In the genomic region with DNA sequence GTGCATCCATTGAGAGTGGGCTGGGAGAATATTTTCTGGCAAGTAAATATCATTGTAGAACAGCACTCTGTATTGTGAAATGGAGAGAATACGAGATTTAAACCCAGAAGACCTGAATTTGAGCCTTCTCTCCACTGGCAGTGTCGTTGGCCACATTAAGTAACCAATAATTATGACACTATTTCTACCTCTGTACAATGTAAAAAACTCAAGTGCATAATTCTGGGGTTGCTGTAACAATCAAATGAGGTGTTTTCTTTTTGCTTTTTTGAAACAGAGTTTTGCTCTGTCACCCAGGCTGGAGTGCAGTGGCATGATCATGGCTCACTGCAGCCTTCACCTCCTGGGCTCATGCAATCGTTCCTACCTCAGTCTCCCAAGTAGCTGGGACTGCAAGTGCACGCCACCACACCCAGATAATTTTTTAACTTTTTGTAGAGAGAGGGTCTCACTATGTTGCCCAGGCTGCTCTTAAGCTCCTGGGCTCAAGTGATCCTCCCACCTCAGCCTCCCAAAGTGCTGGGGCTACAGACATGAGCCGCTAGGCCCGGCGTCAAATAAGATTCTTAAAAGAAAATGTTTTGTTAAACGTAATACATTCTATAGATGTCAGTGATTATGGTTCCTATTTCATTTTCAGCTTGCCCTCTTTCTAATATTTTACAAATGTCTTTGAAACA, we compare ENCODE assay signal across 18 cellular contexts. TPM values are rescaled to one million over a fixed set of nuclear protein-coding genes. Genes with fewer than 3 reads are reported as not detected.
DNase-seq lines count a peak whose midpoint lies in the region; ATAC-seq and TF ChIP-seq lines count a peak whose summit lies in the region.
"Had no signal": no experiment of that assay in that cellular context is flagged by ENCODE, and none has a peak within 500 bp of the region (broad histone marks: within the 10 kb centered on the region; RNA-seq: fewer than 3 reads in every experiment).

No MANE protein-coding gene starts in this region.

- no peak overlapping the region for H2AK5ac ChIP-seq in mesenchymal stem cell (ENCODE audit: low read length, severe bottlenecking)

- ATAC-seq in HG03139 (IDR thresholded peaks at IDR 0.05; ENCODE audit: unreplicated experiment) (no peak), HG02610 (IDR thresholded peaks at IDR 0.05; ENCODE audit: unreplicated experiment) (no peak), gastroesophageal sphincter (no peak)

- DNase-seq in NCI-H2227 treated with DMSO at 0.1 percent for 48 hours (lab: John Stamatoyannopoulos, UW), result peak; percentile 70
- DNase-seq in fibroblast of peridontal ligament (ENCODE audit: extremely low read depth), result peak; percentile 24
- DNase-seq in mesenchymal stem cell, result no peak
- DNase-seq in retina, result no peak
- DNase-seq: C1 segment of cervical spinal cord; Calu3; CD4-positive, alpha-beta memory T cell; COR-L47; DMS53; DMS79 treated with DMSO at 0.1 percent for 48 hours; GF-D8; GM23248; H7; HCEC 1CT had no signal

- H3K4me2 ChIP-seq in mesenchymal stem cell (ENCODE audit: low read length, poor library complexity, severe bottlenecking), result no peak overlapping the region

- H3K9ac ChIP-seq in mesenchymal stem cell (ENCODE audit: low read length), result no peak overlapping the region
- H3K9ac ChIP-seq: GM23248 had no signal

- no peak for TF ChIP-seq POLR2A in gastroesophageal sphincter (IDR thresholded peaks at IDR 0.05)

- no peak for TF ChIP-seq CTCF in HEK293 (tag by site-specific recombination; IDR thresholded peaks at IDR 0.05)
- TF ChIP-seq CTCF in gastroesophageal sphincter (IDR thresholded peaks at IDR 0.05), result no peak

- 94% methylated on average over 3 of the region's 8 CpGs for WGBS in mesenchymal stem cell
- WGBS in gastroesophageal sphincter (ENCODE audit: low coverage in 1 of 2), 2 donors, result 92 to 99% methylated on average over 6 of the region's 8 CpGs

- no peak overlapping the region for H3K18ac ChIP-seq in mesenchymal stem cell (ENCODE audit: low read depth in 1 of 2, low read length in 2 of 2)

- TF ChIP-seq EP300 in gastroesophageal sphincter (IDR thresholded peaks at IDR 0.05), result no peak

- H3K27ac ChIP-seq in HEK293 (ENCODE audit: extremely low read depth, low read depth, low read length) (no peak overlapping the region), mesenchymal stem cell (ENCODE audit: low read length, poor library complexity, severe bottlenecking) (no peak overlapping the region), gastroesophageal sphincter (no peak overlapping the region)
- H3K27ac ChIP-seq: GM23248 had no signal

- H3K27me3 ChIP-seq in mesenchymal stem cell (ENCODE audit: control insufficient read depth in 1 of 2, insufficient read depth in 1 of 2, low read length in 2 of 2) (peaks cover 0 to 11% of the 10 kb centered on the region in 2 experiments), gastroesophageal sphincter (no peaks in the 10 kb centered on the region)

- H3K4me3 ChIP-seq in HEK293 (ENCODE audit: low read depth, low read length) (no peak overlapping the region), mesenchymal stem cell (ENCODE audit: insufficient read depth in 1 of 2, low read depth in 1 of 2, low read length in 2 of 2) (no peak overlapping the region), gastroesophageal sphincter (no peak overlapping the region)
- H3K4me3 ChIP-seq: GM23248 had no signal

- CTCF ChIA-PET in HEK293 (lab: Yijun Ruan, JAX), result interaction anchor here (1.0 kb wide), 1 partner anchor 17 kb away, joined by 4 read pairs; no protein-coding TSS in a partner anchor

- no peak overlapping the region for H2BK120ac ChIP-seq in mesenchymal stem cell (ENCODE audit: low read depth, low read length)

- H3K9me3 ChIP-seq in HEK293 (ENCODE audit: control insufficient read depth, insufficient read depth, low read depth, low read length) (no peaks in the 10 kb centered on the region), mesenchymal stem cell (ENCODE audit: control insufficient read depth, low read length) (no peaks in the 10 kb centered on the region), gastroesophageal sphincter (no peaks in the 10 kb centered on the region)

- no peaks in the 10 kb centered on the region; the same call in 1 of the 2 replicates for H3K4me1 ChIP-seq in HEK293 (ENCODE audit: control insufficient read depth, insufficient read depth, low read length)
- H3K4me1 ChIP-seq in mesenchymal stem cell (ENCODE audit: control insufficient read depth, insufficient read depth, low read depth, low read length), result peaks cover 3% of the 10 kb centered on the region
- no peaks in the 10 kb centered on the region for H3K4me1 ChIP-seq in gastroesophageal sphincter

- no peaks in the 10 kb centered on the region for H3K79me1 ChIP-seq in mesenchymal stem cell (replicated peaks; ENCODE audit: low read length, poor library complexity, severe bottlenecking)

- H3K23ac ChIP-seq in mesenchymal stem cell (ENCODE audit: low read length in 2 of 2), result no peak overlapping the region

- no peak overlapping the region for H2BK5ac ChIP-seq in mesenchymal stem cell (ENCODE audit: low read depth, low read length, poor library complexity, severe bottlenecking)

- no peak overlapping the region for H2AFZ ChIP-seq in mesenchymal stem cell (ENCODE audit: low read depth, low read length)
- H2AFZ ChIP-seq: GM23248 had no signal

- no peak overlapping the region for H3K4ac ChIP-seq in mesenchymal stem cell (ENCODE audit: low read depth in 1 of 2, low read length in 2 of 2)

- H2BK15ac ChIP-seq in mesenchymal stem cell (ENCODE audit: low read depth, poor library complexity, severe bottlenecking), result peak overlapping the region; percentile 46

- no peak overlapping the region for H3K14ac ChIP-seq in mesenchymal stem cell (ENCODE audit: low read length in 2 of 2)

- no peak overlapping the region for H4K91ac ChIP-seq in mesenchymal stem cell (ENCODE audit: low read length)

- H3K36me3 ChIP-seq in HEK293 (ENCODE audit: control insufficient read depth in 2 of 2, insufficient read depth in 1 of 2, low read length in 2 of 2) (no peaks in the 10 kb centered on the region), mesenchymal stem cell (ENCODE audit: control insufficient read depth in 1 of 2, insufficient read depth in 2 of 2, low read depth in 1 of 2, low read length in 2 of 2) (no peaks in the 10 kb centered on the region), gastroesophageal sphincter (no peaks in the 10 kb centered on the region)

- POLR2A ChIA-PET in HEK293 (lab: Yijun Ruan, JAX), result no interaction called here

- H2BK12ac ChIP-seq in mesenchymal stem cell (ENCODE audit: low read length in 2 of 2), result no peak overlapping the region

- no peak overlapping the region for H4K8ac ChIP-seq in mesenchymal stem cell (ENCODE audit: low read length)

TF ChIP-seq in HEK293, 187 proteins besides CTCF, POLR2A, EP300 and RAD21:
- TF ChIP-seq PRDM6 (tag by site-specific recombination; IDR thresholded peaks at IDR 0.05), result peak; percentile 48; the same call in 1 of the 2 replicates
- 0 out of 2 replicates have a peak, but pooled peaks have one; percentile 7 for TF ChIP-seq ZBTB20 (tag by site-specific recombination; IDR thresholded peaks at IDR 0.05)
- TF ChIP-seq ZNF121 (tag by site-specific recombination; IDR thresholded peaks at IDR 0.05), result peak; percentile 51; the same call in 1 of the 2 replicates
- no peak for TF ChIP-seq ZNF202 (tag by site-specific recombination; IDR thresholded peaks at IDR 0.05; ENCODE audit: borderline replicate concordance)
- peak; percentile 98 for TF ChIP-seq SP7 (tag by site-specific recombination; IDR thresholded peaks at IDR 0.05)

RNA-seq across cellular contexts. Expression of gene PARD3, which starts 12.1 kb away (rescaled TPM):
- polyA plus RNA-seq in mesenchymal stem cell (2013, experiment 1 of 2), result 37.3 TPM
- 35.9 TPM for polyA plus RNA-seq in mesenchymal stem cell (2013, experiment 2 of 2)
- 100 to 1,000 TPM; 101 to 127 (median 115) TPM for total RNA-seq in gastroesophageal sphincter

Comparison
In these comparisons a context has a peak if more than half of its experiments do, and no peak if none do; other contexts are left out.
1. DNase-seq: peak in NCI-H2227 treated with DMSO at 0.1 percent for 48 hours (single experiment) and fibroblast of peridontal ligament (single experiment); none in mesenchymal stem cell (single experiment) and retina (single experiment).